Comparison of ENCODE assay signal across 35 cellular contexts in the genomic region with DNA sequence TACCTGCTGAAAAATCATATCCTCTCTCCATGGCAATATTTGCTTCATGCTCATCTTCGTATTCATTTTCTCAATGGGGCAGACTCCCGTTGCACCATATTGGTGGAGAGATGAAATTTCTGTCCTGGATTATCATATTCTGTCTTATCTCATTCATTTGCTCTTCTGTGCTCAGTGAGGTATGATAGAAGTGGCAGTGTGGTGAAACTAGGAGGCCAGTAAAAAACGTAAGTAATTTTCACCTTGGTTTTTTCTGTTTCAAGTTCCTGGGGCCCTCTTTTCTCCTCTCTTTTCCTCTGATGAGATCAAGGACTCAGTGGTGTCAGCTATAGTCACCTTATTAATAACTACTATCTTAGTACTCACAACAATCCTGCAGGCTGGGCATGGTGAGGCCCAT.
"Had no signal": no experiment of that assay in that cellular context is flagged by ENCODE, and none has a peak within 500 bp of the region (broad histone marks: within the 10 kb centered on the region; RNA-seq: fewer than 3 reads in every experiment).

No MANE protein-coding gene starts in this region.

- H3K4me3 ChIP-seq: PC-9 had no signal

- H2AFZ ChIP-seq: PC-9 had no signal

- H3K4me3 Mint-ChIP-seq: activated CD4-positive, alpha-beta memory T cell treated with anti-CD3 and anti-CD28 coated beads, Interleukin-2, amount 10 ng/mL, durations not matched to agents 7 days and 5 days; activated CD8-positive, alpha-beta memory T cell treated with anti-CD3 and anti-CD28 coated beads, Interleukin-2, amount 10 ng/mL, durations not matched to agents 7 days and 5 days; activated naive CD4-positive, alpha-beta T cell treated with anti-CD3 and anti-CD28 coated beads, Interleukin-2, amount 10 ng/mL, durations not matched to agents 7 days and 5 days; activated naive CD8-positive, alpha-beta T cell; activated naive CD8-positive, alpha-beta T cell treated with anti-CD3 and anti-CD28 coated beads, Interleukin-2, amount 50 U/mL, for 24 hours; brain; T-cell; T-helper 17 cell had no signal

- H3K27ac ChIP-seq: PC-9, RWPE1, VCaP had no signal

- H3K9me3 Mint-ChIP-seq: activated CD4-positive, alpha-beta memory T cell treated with anti-CD3 and anti-CD28 coated beads, Interleukin-2, amount 10 ng/mL, durations not matched to agents 7 days and 5 days; activated naive CD4-positive, alpha-beta T cell treated with anti-CD3 and anti-CD28 coated beads, Interleukin-2, amount 10 ng/mL, durations not matched to agents 7 days and 5 days; activated naive CD8-positive, alpha-beta T cell treated with anti-CD3 and anti-CD28 coated beads, Interleukin-2, amount 50 U/mL, for 24 hours; brain; T-cell had no signal

- H3K27me3 Mint-ChIP-seq: activated CD4-positive, alpha-beta memory T cell treated with anti-CD3 and anti-CD28 coated beads, Interleukin-2, amount 10 ng/mL, durations not matched to agents 7 days and 5 days; activated CD8-positive, alpha-beta memory T cell treated with anti-CD3 and anti-CD28 coated beads, Interleukin-2, amount 10 ng/mL, durations not matched to agents 7 days and 5 days; activated naive CD4-positive, alpha-beta T cell treated with anti-CD3 and anti-CD28 coated beads, Interleukin-2, amount 10 ng/mL, durations not matched to agents 7 days and 5 days; brain had no signal

- H3K4me1 Mint-ChIP-seq: activated CD4-positive, alpha-beta memory T cell treated with anti-CD3 and anti-CD28 coated beads, Interleukin-2, amount 10 ng/mL, durations not matched to agents 7 days and 5 days; activated CD8-positive, alpha-beta memory T cell treated with anti-CD3 and anti-CD28 coated beads, Interleukin-2, amount 10 ng/mL, durations not matched to agents 7 days and 5 days; activated naive CD4-positive, alpha-beta T cell treated with anti-CD3 and anti-CD28 coated beads, Interleukin-2, amount 10 ng/mL, durations not matched to agents 7 days and 5 days; activated naive CD8-positive, alpha-beta T cell treated with anti-CD3 and anti-CD28 coated beads, Interleukin-2, amount 50 U/mL, for 24 hours; T-cell had no signal

- H3K27ac Mint-ChIP-seq: activated CD4-positive, alpha-beta memory T cell treated with anti-CD3 and anti-CD28 coated beads, Interleukin-2, amount 10 ng/mL, durations not matched to agents 7 days and 5 days; activated CD8-positive, alpha-beta memory T cell treated with anti-CD3 and anti-CD28 coated beads, Interleukin-2, amount 10 ng/mL, durations not matched to agents 7 days and 5 days; activated naive CD4-positive, alpha-beta T cell treated with anti-CD3 and anti-CD28 coated beads, Interleukin-2, amount 10 ng/mL, durations not matched to agents 7 days and 5 days; activated naive CD8-positive, alpha-beta T cell; activated naive CD8-positive, alpha-beta T cell treated with anti-CD3 and anti-CD28 coated beads, Interleukin-2, amount 50 U/mL, for 24 hours; brain; T-cell; T-helper 17 cell had no signal

- ATAC-seq: activated CD8-positive, alpha-beta memory T cell treated with anti-CD3 and anti-CD28 coated beads, Interleukin-2, amount 10 ng/mL, durations not matched to agents 7 days and 5 days; activated naive CD8-positive, alpha-beta T cell treated with anti-CD3 and anti-CD28 coated beads, Interleukin-2, amount 50 U/mL, for 24 hours; Right ventricle myocardium inferior; SK-N-SH treated with all-trans-retinoic acid at 6 μM for 48 hours; T-cell; T-helper 17 cell had no signal

- FAIRE-seq: bronchial epithelial cell, RCC 7860 had no signal

- H3K4me2 ChIP-seq: PC-9 had no signal

- DNase-seq: activated CD4-positive, alpha-beta memory T cell treated with anti-CD3 and anti-CD28 coated beads, Interleukin-2, amount 10 ng/mL, durations not matched to agents 7 days and 5 days; activated CD4-positive, alpha-beta T cell treated with anti-CD3 and anti-CD28 coated beads for 1 hour; activated CD4-positive, alpha-beta T cell treated with anti-CD3 and anti-CD28 coated beads for 48 hours; activated CD4-positive, CD25-positive, alpha-beta regulatory T cell; activated CD8-positive, alpha-beta memory T cell treated with anti-CD3 and anti-CD28 coated beads for 24 hours; activated CD8-positive, alpha-beta memory T cell treated with anti-CD3 and anti-CD28 coated beads, Interleukin-2, amount 10 ng/mL, durations not matched to agents 7 days and 5 days; activated CD8-positive, alpha-beta memory T cell treated with anti-CD3 and anti-CD28 coated beads, Interleukin-2, amount 50 U/mL, for 48 hours; activated effector memory CD4-positive, alpha-beta T cell treated with Interleukin-2 at 50 U/mL for 16 hours; activated naive CD4-positive, alpha-beta T cell treated with anti-CD3 and anti-CD28 coated beads, Interleukin-2, amount 10 ng/mL, durations not matched to agents 7 days and 5 days; activated naive CD8-positive, alpha-beta T cell treated with anti-CD3 and anti-CD28 coated beads, Interleukin-2, amount 50 U/mL, for 24 hours; activated T-cell treated with anti-CD3 and anti-CD28 coated beads, Interleukin-2, amount 50 U/mL, for 48 hours; anterior cingulate cortex; caudate nucleus; cerebellar nuclear complex; MM.1S; MV-4-11; NCI-H1092; NCI-H1436 treated with DMSO at 0.1 percent for 48 hours; NCI-H1694 treated with DMSO at 0.1 percent for 48 hours; NCI-H2029; NCI-H345; NCI-H524 treated with DMSO at 0.1 percent for 48 hours; NK-92 treated with Interleukin-12 subunit alpha and Interleukin-12 subunit beta, amount 100 ng/mL, for 24 hours; PC-9; SIG-M5; T-cell; T-helper 17 cell had no signal

- H3K36me3 Mint-ChIP-seq: activated CD8-positive, alpha-beta memory T cell treated with anti-CD3 and anti-CD28 coated beads, Interleukin-2, amount 10 ng/mL, durations not matched to agents 7 days and 5 days; activated naive CD4-positive, alpha-beta T cell treated with anti-CD3 and anti-CD28 coated beads, Interleukin-2, amount 10 ng/mL, durations not matched to agents 7 days and 5 days; activated naive CD8-positive, alpha-beta T cell; brain; T-cell had no signal
